ENCODE assay signal across 22 cellular contexts in genomic region chr2:142044168-142044567, GRCh38.
DNase-seq lines count a peak whose midpoint lies in the region; ATAC-seq and TF ChIP-seq lines count a peak whose summit lies in the region.
"Had no signal": no experiment of that assay in that cellular context is flagged by ENCODE, and none has a peak within 500 bp of the region (broad histone marks: within the 10 kb centered on the region; RNA-seq: fewer than 3 reads in every experiment).

No MANE protein-coding gene starts in this region.

- no peaks in the 10 kb centered on the region for H3F3A ChIP-seq in SK-N-SH (replicated peaks; ENCODE audit: insufficient read depth)

- WGBS in SK-N-SH (ENCODE audit: low lambda C conversion rate) = 40% methylated on average over 3 of the region's 3 CpGs

- H3K4me3 ChIP-seq in LNCaP clone FGC (ENCODE audit: low read depth, low read length) (no peak overlapping the region), SK-N-SH (ENCODE audit: low read depth in 2 of 2, low read length in 1 of 2) (no peak overlapping the region), fibroblast of mammary gland (ENCODE audit: control insufficient read depth, low read depth, low read length) (no peak overlapping the region), retinal pigment epithelial cell (ENCODE audit: low read length) (no peak overlapping the region)
- H3K4me3 ChIP-seq: A549; BLaER1 treated with 17β-estradiol and CSF1 and Interleukin-3, amounts not matched to agents 10 nM and 100 nM; SJCRH30 had no signal

- H3K4me1 ChIP-seq in SK-N-SH (ENCODE audit: control insufficient read depth in 1 of 2, insufficient read depth in 2 of 2, low read depth in 1 of 2, low read length in 1 of 2) = no peaks in the 10 kb centered on the region; a peak in 2 of 4 replicates
- H3K4me1 ChIP-seq: A549; BLaER1 treated with 17β-estradiol and CSF1 and Interleukin-3, amounts not matched to agents 10 nM and 100 nM; SJCRH30 had no signal

- H3K9me2 ChIP-seq in SK-N-SH = 0 out of 2 replicates have a peak, but pooled peaks cover 3% of the 10 kb centered on the region

- no peak for TF ChIP-seq RAD21 in SK-N-SH (IDR thresholded peaks at IDR 0.05; ENCODE audit: low read length)

- H3K9me3 ChIP-seq in SK-N-SH = no peaks in the 10 kb centered on the region
- H3K9me3 ChIP-seq: A549; BLaER1 treated with 17β-estradiol and CSF1 and Interleukin-3, amounts not matched to agents 10 nM and 100 nM; SJCRH30 had no signal

- CTCF ChIA-PET in SK-N-SH (lab: Yijun Ruan, JAX) = interaction anchor here (1.2 kb wide), 2 partner anchors 9 to 86 kb away, joined by 3 to 4 read pairs; partner anchors contain the start of gene LRP1B

- H3K79me2 ChIP-seq in SK-N-SH (ENCODE audit: insufficient read depth) = no peaks in the 10 kb centered on the region

- no peak for TF ChIP-seq EP300 in SK-N-SH (IDR thresholded peaks at IDR 0.05; ENCODE audit: borderline replicate concordance in 1 of 2, low read depth in 1 of 2, low read length in 1 of 2)

- no peaks in the 10 kb centered on the region for H4K20me1 ChIP-seq in SK-N-SH (ENCODE audit: insufficient read depth)
- H4K20me1 ChIP-seq: BLaER1 treated with 17β-estradiol and CSF1 and Interleukin-3, amounts not matched to agents 10 nM and 100 nM had no signal

- no peaks in the 10 kb centered on the region for H3K27me3 ChIP-seq in SK-N-SH (ENCODE audit: insufficient read depth)
- H3K27me3 ChIP-seq: BLaER1 treated with 17β-estradiol and CSF1 and Interleukin-3, amounts not matched to agents 10 nM and 100 nM; SJCRH30 had no signal

- POLR2A ChIA-PET in SK-N-SH (lab: Yijun Ruan, JAX) = no interaction called here

- no peak overlapping the region for H2AFZ ChIP-seq in SK-N-SH (ENCODE audit: low read depth)

- no peaks in the 10 kb centered on the region for H3K36me3 ChIP-seq in SK-N-SH (replicated peaks in 1 of 2; ENCODE audit: control insufficient read depth in 1 of 2, insufficient read depth in 2 of 2, low read length in 1 of 2)
- H3K36me3 ChIP-seq: BLaER1 treated with 17β-estradiol and CSF1 and Interleukin-3, amounts not matched to agents 10 nM and 100 nM; SJCRH30 had no signal

- no peak overlapping the region for H3K27ac ChIP-seq in SK-N-SH (ENCODE audit: low read depth in 2 of 2, low read length in 1 of 2)
- H3K27ac ChIP-seq: A549; BLaER1 treated with 17β-estradiol and CSF1 and Interleukin-3, amounts not matched to agents 10 nM and 100 nM; KMS-11; SJCRH30 had no signal

- TF ChIP-seq CTCF in LNCaP clone FGC (IDR thresholded peaks at IDR 0.05; ENCODE audit: control insufficient read depth, extremely low read depth, insufficient read depth) (no peak), SK-N-SH (IDR thresholded peaks at IDR 0.05) (no peak), fibroblast of mammary gland (conservative IDR thresholded peaks at IDR 0.05; ENCODE audit: control insufficient read depth, insufficient read depth, low read depth, low read length) (no peak), retinal pigment epithelial cell (conservative IDR thresholded peaks at IDR 0.05; ENCODE audit: low read depth, low read length) (no peak)

- no peak for ATAC-seq in HG02623 (IDR thresholded peaks at IDR 0.05; ENCODE audit: unreplicated experiment)
- ATAC-seq: A549, Right ventricle myocardium inferior had no signal

- H3K9ac ChIP-seq in SK-N-SH = no peak overlapping the region
- H3K9ac ChIP-seq: BLaER1 treated with 17β-estradiol and CSF1 and Interleukin-3, amounts not matched to agents 10 nM and 100 nM; KMS-11 had no signal

- DNase-seq in LNCaP clone FGC (ENCODE audit: low read depth) (peak; percentile 22), SK-N-SH (no peak), fibroblast of mammary gland (ENCODE audit: low read depth) (peak; percentile 15), retinal pigment epithelial cell (ENCODE audit: low read depth) (peak; percentile 37), foreskin melanocyte (no peak), DMS153 (lab: John Stamatoyannopoulos, UW) (no peak)
- DNase-seq: AML-193; CD4-positive, alpha-beta T cell; DMS53; NCI-H1092 treated with DMSO at 0.1 percent for 48 hours; NCI-H1436; NCI-H187; NCI-H2171 treated with DMSO at 0.1 percent for 48 hours; NCI-H524 treated with DMSO at 0.1 percent for 48 hours; NCI-H774; SJCRH30; T-helper 1 cell had no signal

- H3K4me2 ChIP-seq in SK-N-SH = no peak overlapping the region
- H3K4me2 ChIP-seq: A549; BLaER1 treated with 17β-estradiol and CSF1 and Interleukin-3, amounts not matched to agents 10 nM and 100 nM; KMS-11 had no signal

TF ChIP-seq in SK-N-SH, 30 proteins besides CTCF, POLR2A, EP300 and RAD21:
- TF ChIP-seq JUND (IDR thresholded peaks at IDR 0.05) = 0 out of 2 replicates have a peak, but pooled peaks have one; percentile 5
- TF ChIP-seq EZH2phosphoT487 (IDR thresholded peaks at IDR 0.05; ENCODE audit: borderline replicate concordance, low read depth) = no peak
TF ChIP-seq in SK-N-SH: peak in this region for 1.

Comparison
In these comparisons a context has a peak if more than half of its experiments do, and no peak if none do; other contexts are left out.
1. DNase-seq: peak in LNCaP clone FGC (single experiment), fibroblast of mammary gland (single experiment) and retinal pigment epithelial cell (single experiment); none in SK-N-SH (single experiment), foreskin melanocyte (single experiment) and DMS153 (single experiment).